1 cellular context compared by ENCODE assay signal in the genomic region with DNA sequence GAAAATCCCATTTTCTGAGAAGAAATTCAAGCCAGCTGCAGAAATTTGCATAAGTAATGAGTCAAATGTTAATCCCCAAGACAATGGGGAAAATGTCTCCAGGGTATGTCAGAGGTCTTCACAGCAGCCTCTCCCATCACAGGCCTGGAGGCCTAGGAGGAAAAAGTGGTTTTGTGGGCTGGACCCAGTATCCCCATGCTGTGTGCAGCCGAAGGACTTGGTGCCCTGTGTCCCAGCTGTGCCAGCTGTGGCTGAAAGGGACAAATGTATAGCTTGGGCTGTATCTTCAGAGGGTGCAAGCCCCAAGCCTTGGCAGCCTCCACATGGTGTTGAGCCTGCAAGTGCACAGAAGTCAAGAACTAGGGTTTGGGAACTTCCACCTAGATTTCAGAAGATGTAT.
TF ChIP-seq lines count a peak whose summit lies in the region.
"Not testable (repeated sequence)": the region's sequence is repeated elsewhere in the genome, so short reads cannot be mapped to it uniquely, and the experiment has no call there.

No MANE protein-coding gene starts in this region.

- not testable (repeated sequence) for H3K4me3 ChIP-seq in HEK293 (ENCODE audit: low read depth, low read length)

- not testable (repeated sequence) for H3K4me1 ChIP-seq in HEK293 (ENCODE audit: control insufficient read depth, insufficient read depth, low read length)

- POLR2A ChIA-PET in HEK293 (lab: Yijun Ruan, JAX): not testable (repeated sequence)

- not testable (repeated sequence) for H3K9me3 ChIP-seq in HEK293 (ENCODE audit: control insufficient read depth, insufficient read depth, low read depth, low read length)

- CTCF ChIA-PET in HEK293 (lab: Yijun Ruan, JAX): not testable (repeated sequence)

- not testable (repeated sequence) for H3K27ac ChIP-seq in HEK293 (ENCODE audit: extremely low read depth, low read depth, low read length)

- not testable (repeated sequence) for H3K36me3 ChIP-seq in HEK293 (ENCODE audit: control insufficient read depth in 2 of 2, insufficient read depth in 1 of 2, low read length in 2 of 2)

- TF ChIP-seq CTCF in HEK293 (tag by site-specific recombination; IDR thresholded peaks at IDR 0.05): not testable (repeated sequence)

TF ChIP-seq in HEK293, 187 proteins besides CTCF, POLR2A, EP300 and RAD21:
- TF ChIP-seq ZNF585B (tag by site-specific recombination; IDR thresholded peaks at IDR 0.05): peak; percentile 90
TF ChIP-seq in HEK293: peak in this region for 1; not testable (repeated sequence) for 186.
